21 cellular contexts compared by ENCODE assay signal in the genomic region with DNA sequence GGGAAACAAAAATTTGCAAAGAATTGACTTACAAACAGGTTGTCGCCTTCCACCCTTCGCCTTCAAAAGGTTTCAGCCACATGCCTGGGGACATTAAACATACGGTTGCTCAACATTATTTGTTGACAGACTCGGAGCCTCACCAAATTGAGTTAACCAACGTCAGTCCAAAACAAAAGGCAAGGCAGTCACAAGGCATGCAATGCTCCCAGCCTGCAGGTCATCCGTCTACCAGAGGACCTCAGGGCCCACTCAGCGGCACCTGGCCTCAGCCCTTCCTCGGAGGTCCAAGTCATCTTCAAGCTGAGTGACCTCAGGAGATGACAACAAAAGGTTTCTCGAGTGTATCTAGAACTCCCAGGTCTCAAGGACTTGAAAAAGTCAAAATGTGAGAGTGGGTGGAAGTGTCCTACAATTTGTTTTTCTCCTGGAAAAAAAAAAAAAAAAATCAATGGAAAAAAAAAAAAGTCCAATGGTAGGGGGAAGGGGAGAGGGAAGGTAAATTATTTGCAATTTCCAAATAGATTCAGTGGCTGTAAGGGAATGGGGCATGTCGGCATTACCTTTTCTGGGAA.
DNase-seq lines count a peak whose midpoint lies in the region; ATAC-seq and TF ChIP-seq lines count a peak whose summit lies in the region.
"Had no signal": no experiment of that assay in that cellular context is flagged by ENCODE, and none has a peak within 500 bp of the region (broad histone marks: within the 10 kb centered on the region; RNA-seq: fewer than 3 reads in every experiment).

No MANE protein-coding gene starts in this region.

- no peak for ATAC-seq in T-helper 17 cell
- ATAC-seq in HG02852 (IDR thresholded peaks at IDR 0.05; ENCODE audit: unreplicated experiment), result no peak
- no peak for ATAC-seq in HG02798 (IDR thresholded peaks at IDR 0.05; ENCODE audit: poor library complexity, unreplicated experiment)
- ATAC-seq: HCT116, Right ventricle myocardium inferior had no signal

- no peaks in the 10 kb centered on the region for H3K27me3 ChIP-seq in ascending aorta
- H3K27me3 ChIP-seq: SJSA1 had no signal

- intact Hi-C loops in ascending aorta (cut with DNase I), result no loop called here

- no peak overlapping the region for H3K27ac ChIP-seq in ascending aorta
- H3K27ac ChIP-seq: GM23248, SJSA1 had no signal

- H3K36me3 Mint-ChIP-seq in T-helper 17 cell (ENCODE audit: low read depth) (peaks cover 3% of the 10 kb centered on the region), immature natural killer cell (peaks cover 12 to 19% (median 15%) of the 10 kb centered on the region in 3 donors), progenitor cell of endocrine pancreas (ENCODE audit: insufficient read depth) (peaks cover 20% of the 10 kb centered on the region)

- no peaks in the 10 kb centered on the region for H3K4me1 ChIP-seq in ascending aorta
- H3K4me1 ChIP-seq: SJSA1 had no signal

- H3K36me3 ChIP-seq in ascending aorta, result peaks cover 11 to 14% of the 10 kb centered on the region in 2 donors
- H3K36me3 ChIP-seq: SJSA1 had no signal

- no peak for TF ChIP-seq CTCF in progenitor cell of endocrine pancreas (IDR thresholded peaks at IDR 0.05; ENCODE audit: unreplicated experiment)
- TF ChIP-seq CTCF in ascending aorta (IDR thresholded peaks at IDR 0.05), result no peak

- H3K9me3 ChIP-seq in T-helper 17 cell (ENCODE audit: control insufficient read depth, low read length, poor library complexity, severe bottlenecking) (no peaks in the 10 kb centered on the region), ascending aorta (no peaks in the 10 kb centered on the region)
- H3K9me3 ChIP-seq: Caco-2, SJSA1 had no signal

- peak; percentile 92 for DNase-seq in ELF-1 (ENCODE audit: low read depth, low spot score)
- no peak for DNase-seq in T-helper 17 cell
- no peak for DNase-seq in immature natural killer cell
- no peak for DNase-seq in progenitor cell of endocrine pancreas (ENCODE audit: low spot score, unreplicated experiment)
- DNase-seq in ascending aorta (ENCODE audit: low spot score in 2 of 2), result no peak
- DNase-seq: CD4-positive, CD25-positive, alpha-beta regulatory T cell; DMS 273 treated with DMSO at 0.1 percent for 48 hours; GM23248; KG1; NCI-H1105; NCI-H146; NCI-H2081; NCI-H2171 treated with DMSO at 0.1 percent for 48 hours; NCI-H526; OCI-M1 had no signal

- H3K4me1 Mint-ChIP-seq in T-helper 17 cell (peaks cover 11% of the 10 kb centered on the region), immature natural killer cell (peaks cover 8 to 20% of the 10 kb centered on the region in 2 donors), progenitor cell of endocrine pancreas (ENCODE audit: low read depth) (peaks cover 6% of the 10 kb centered on the region)

- peak overlapping the region; percentile 79 for H3K27ac Mint-ChIP-seq in T-helper 17 cell
- H3K27ac Mint-ChIP-seq in immature natural killer cell, result peak overlapping the region in 4 of 6 donors; percentile 23 to 53 (median 40)
- H3K27ac Mint-ChIP-seq in progenitor cell of endocrine pancreas, result peak overlapping the region; percentile 31

- no peak overlapping the region for H3K4me3 Mint-ChIP-seq in T-helper 17 cell
- H3K4me3 Mint-ChIP-seq in immature natural killer cell, result no peak overlapping the region
- H3K4me3 Mint-ChIP-seq in progenitor cell of endocrine pancreas (ENCODE audit: low read depth), result no peak overlapping the region
- H3K4me3 Mint-ChIP-seq: CD4-positive, CD25-positive, alpha-beta regulatory T cell had no signal

- H3K9me3 Mint-ChIP-seq in immature natural killer cell (peaks cover 0 to 4% (median 0%) of the 10 kb centered on the region in 6 donors), progenitor cell of endocrine pancreas (ENCODE audit: low read depth) (peaks cover 2% of the 10 kb centered on the region)
- H3K9me3 Mint-ChIP-seq: CD4-positive, CD25-positive, alpha-beta regulatory T cell had no signal

- H3K27me3 Mint-ChIP-seq in T-helper 17 cell (no peaks in the 10 kb centered on the region), immature natural killer cell (ENCODE audit: low read depth in 3 of 3) (peaks cover 0 to 4% (median 2%) of the 10 kb centered on the region in 3 donors), progenitor cell of endocrine pancreas (no peaks in the 10 kb centered on the region)
- H3K27me3 Mint-ChIP-seq: CD4-positive, CD25-positive, alpha-beta regulatory T cell had no signal

- no peak overlapping the region for H3K4me3 ChIP-seq in ascending aorta
- H3K4me3 ChIP-seq: GM23248, SJSA1 had no signal
